8 cellular contexts compared by ENCODE assay signal in the genomic region with DNA sequence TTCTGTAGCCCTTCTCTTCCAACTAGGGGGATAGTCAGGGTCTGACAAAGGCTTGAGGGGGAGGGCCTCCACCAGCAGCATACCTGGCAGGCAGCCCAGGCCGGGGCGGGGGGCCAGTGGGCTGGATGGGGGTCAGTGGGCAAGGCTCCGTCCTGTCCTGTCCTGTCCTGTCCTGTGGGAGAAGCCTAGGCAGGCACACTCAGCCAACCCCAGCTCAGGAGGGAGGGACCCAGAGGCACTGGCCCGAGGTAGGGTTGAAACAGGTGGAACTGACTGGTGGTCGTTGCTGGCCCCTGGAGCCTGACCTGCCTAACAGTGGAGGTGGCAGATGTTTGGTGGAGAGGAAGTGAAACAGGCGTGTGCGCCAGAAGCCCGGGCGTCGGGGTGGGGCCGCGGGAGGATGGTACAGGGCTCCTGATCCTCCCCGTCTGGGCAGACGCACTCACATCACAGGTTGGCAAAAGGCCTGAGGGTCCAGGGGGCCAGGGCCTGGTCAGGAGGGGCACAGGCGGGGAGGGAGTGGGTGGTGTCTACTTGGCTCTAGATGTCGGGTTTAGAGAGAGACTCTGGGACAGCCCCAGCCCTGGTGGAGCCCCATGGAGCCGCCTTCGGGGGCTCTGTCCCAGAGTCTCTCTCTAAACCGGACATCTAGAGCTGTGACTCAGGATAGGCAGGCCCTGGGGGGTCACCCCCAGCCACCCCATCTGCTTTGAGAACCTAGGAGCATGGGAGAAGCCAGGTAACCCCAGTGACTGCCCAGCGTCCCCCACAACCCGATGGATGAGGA. TPM values are rescaled to one million over a fixed set of nuclear protein-coding genes. Genes with fewer than 3 reads are reported as not detected.
DNase-seq lines count a peak whose midpoint lies in the region; ATAC-seq and TF ChIP-seq lines count a peak whose summit lies in the region.

No MANE protein-coding gene starts in this region.

- H3K9me3 Mint-ChIP-seq in activated naive CD4-positive, alpha-beta T cell treated with anti-CD3 and anti-CD28 coated beads, Interleukin-2, amount 50 U/mL, for 24 hours = no peaks in the 10 kb centered on the region
- no peaks in the 10 kb centered on the region for H3K9me3 Mint-ChIP-seq in activated CD8-positive, alpha-beta T cell treated with anti-CD3 and anti-CD28 coated beads, Interleukin-2, amount 10 ng/mL, durations not matched to agents 7 days and 5 days (ENCODE audit: insufficient read depth)
- H3K9me3 Mint-ChIP-seq in nephron = no peaks in the 10 kb centered on the region

- no peak for DNase-seq in activated naive CD4-positive, alpha-beta T cell treated with Interleukin-2 at 50 U/mL for 16 hours
- peak; percentile 58 for DNase-seq in activated CD8-positive, alpha-beta T cell treated with anti-CD3 and anti-CD28 coated beads, Interleukin-2, amount 10 ng/mL, durations not matched to agents 7 days and 5 days
- DNase-seq in suprapubic skin (ENCODE audit: low spot score in 2 of 2) (no peak), cerebellum (ENCODE audit: low spot score) (no peak), foreskin melanocyte (no peak)

- H3K27ac ChIP-seq in suprapubic skin = no peak overlapping the region

- H3K4me3 ChIP-seq in suprapubic skin = no peak overlapping the region

- H3K4me1 Mint-ChIP-seq in activated naive CD4-positive, alpha-beta T cell treated with anti-CD3 and anti-CD28 coated beads, Interleukin-2, amount 50 U/mL, for 24 hours = peaks cover 20% of the 10 kb centered on the region
- peaks cover 53% of the 10 kb centered on the region for H3K4me1 Mint-ChIP-seq in activated CD8-positive, alpha-beta T cell treated with anti-CD3 and anti-CD28 coated beads, Interleukin-2, amount 10 ng/mL, durations not matched to agents 7 days and 5 days (ENCODE audit: low read depth)
- H3K4me1 Mint-ChIP-seq in nephron = peaks cover 25% of the 10 kb centered on the region

- no peaks in the 10 kb centered on the region for H3K9me3 ChIP-seq in suprapubic skin

- CTCF ChIA-PET in activated CD8-positive, alpha-beta T cell treated with anti-CD3 and anti-CD28 coated beads, Interleukin-2, amount 10 ng/mL, durations not matched to agents 7 days and 5 days (lab: Charles Lee) = interaction anchor here (2.4 kb wide), 1 partner anchor 24 kb away, joined by 8 read pairs; no protein-coding TSS in a partner anchor

- H3K4me1 ChIP-seq in suprapubic skin = peaks cover 77% of the 10 kb centered on the region

- H3K36me3 Mint-ChIP-seq in activated naive CD4-positive, alpha-beta T cell treated with anti-CD3 and anti-CD28 coated beads, Interleukin-2, amount 50 U/mL, for 24 hours = no peaks in the 10 kb centered on the region
- peaks cover 3% of the 10 kb centered on the region for H3K36me3 Mint-ChIP-seq in activated CD8-positive, alpha-beta T cell treated with anti-CD3 and anti-CD28 coated beads, Interleukin-2, amount 10 ng/mL, durations not matched to agents 7 days and 5 days (ENCODE audit: low read depth)
- no peaks in the 10 kb centered on the region for H3K36me3 Mint-ChIP-seq in nephron (ENCODE audit: low read depth)

- H3K27ac Mint-ChIP-seq in activated naive CD4-positive, alpha-beta T cell treated with anti-CD3 and anti-CD28 coated beads, Interleukin-2, amount 50 U/mL, for 24 hours = no peak overlapping the region
- H3K27ac Mint-ChIP-seq in activated CD8-positive, alpha-beta T cell treated with anti-CD3 and anti-CD28 coated beads, Interleukin-2, amount 10 ng/mL, durations not matched to agents 7 days and 5 days = peak overlapping the region; percentile 91
- peak overlapping the region; percentile 72 to 77 (median 72) for H3K27ac Mint-ChIP-seq in nephron

- H3K4me3 Mint-ChIP-seq in activated naive CD4-positive, alpha-beta T cell treated with anti-CD3 and anti-CD28 coated beads, Interleukin-2, amount 50 U/mL, for 24 hours = peak overlapping the region; percentile 55
- peak overlapping the region; percentile 57 for H3K4me3 Mint-ChIP-seq in activated CD8-positive, alpha-beta T cell treated with anti-CD3 and anti-CD28 coated beads, Interleukin-2, amount 10 ng/mL, durations not matched to agents 7 days and 5 days
- H3K4me3 Mint-ChIP-seq in nephron = peak overlapping the region in 1 of 3 experiments; percentile 52

- WGBS in suprapubic skin = 43% methylated on average over 13 of the region's 21 CpGs

- TF ChIP-seq POLR2A in suprapubic skin (IDR thresholded peaks at IDR 0.05) = no peak

- ATAC-seq in HG03159 (IDR thresholded peaks at IDR 0.05; ENCODE audit: unreplicated experiment) = peak; percentile 52
- ATAC-seq in activated CD8-positive, alpha-beta T cell treated with anti-CD3 and anti-CD28 coated beads, Interleukin-2, amount 10 ng/mL, durations not matched to agents 7 days and 5 days = peak; percentile 50

- H3K36me3 ChIP-seq in suprapubic skin = no peaks in the 10 kb centered on the region

- no peak for TF ChIP-seq CTCF in nephron (IDR thresholded peaks at IDR 0.05; ENCODE audit: unreplicated experiment in 3 of 3)
- no peak for TF ChIP-seq CTCF in suprapubic skin (IDR thresholded peaks at IDR 0.05)

- no peak for TF ChIP-seq EP300 in suprapubic skin (IDR thresholded peaks at IDR 0.05)

- H3K27me3 ChIP-seq in suprapubic skin = no peaks in the 10 kb centered on the region

- no peaks in the 10 kb centered on the region for H3K27me3 Mint-ChIP-seq in activated naive CD4-positive, alpha-beta T cell treated with anti-CD3 and anti-CD28 coated beads, Interleukin-2, amount 50 U/mL, for 24 hours
- H3K27me3 Mint-ChIP-seq in activated CD8-positive, alpha-beta T cell treated with anti-CD3 and anti-CD28 coated beads, Interleukin-2, amount 10 ng/mL, durations not matched to agents 7 days and 5 days (ENCODE audit: low read depth) = no peaks in the 10 kb centered on the region
- H3K27me3 Mint-ChIP-seq in nephron (ENCODE audit: low read depth) = peaks cover 20% of the 10 kb centered on the region

- POLR2A ChIA-PET in activated CD8-positive, alpha-beta T cell treated with anti-CD3 and anti-CD28 coated beads, Interleukin-2, amount 10 ng/mL, durations not matched to agents 7 days and 5 days (lab: Charles Lee) = interaction anchor here (0.6 to 1.3 kb wide), 3 partner anchors 27 to 1424 kb away, joined by 3 to 4 read pairs (median 4); a partner anchor contains a TSS

RNA-seq across cellular contexts. Expression of a gene that starts 32.5 kb away (rescaled TPM):
- 10 to 100 TPM; 41.2 to 42.1 TPM for total RNA-seq in activated CD8-positive, alpha-beta T cell treated with anti-CD3 and anti-CD28 coated beads, Interleukin-2, amount 10 ng/mL, durations not matched to agents 7 days and 5 days
- total RNA-seq in suprapubic skin (100 to 1,000 TPM in 3 of 4 donors, 10 to 100 TPM in 1; 64.1 to 230 (median 164) TPM), cerebellum (36.7 TPM)

RNA-seq across cellular contexts. Expression of a gene that starts 50.3 kb away (rescaled TPM):
- total RNA-seq in activated CD8-positive, alpha-beta T cell treated with anti-CD3 and anti-CD28 coated beads, Interleukin-2, amount 10 ng/mL, durations not matched to agents 7 days and 5 days = under 1 TPM in 1 of 2 experiments, not detected in 1; 0.08 TPM
- 100 to 1,000 TPM in 1 of 4 donors, 10 to 100 TPM in 3; 75.6 to 102 (median 77.5) TPM for total RNA-seq in suprapubic skin
- 7.8 TPM for total RNA-seq in cerebellum
